Comparison of ENCODE assay signal across 15 cellular contexts in genomic region chrX:19728915-19729314, GRCh38.
DNase-seq lines count a peak whose midpoint lies in the region; ATAC-seq and TF ChIP-seq lines count a peak whose summit lies in the region.
"Had no signal": no experiment of that assay in that cellular context is flagged by ENCODE, and none has a peak within 500 bp of the region (broad histone marks: within the 10 kb centered on the region; RNA-seq: fewer than 3 reads in every experiment).

No MANE protein-coding gene starts in this region.

- no peak overlapping the region for H3K4me3 ChIP-seq in neutrophil (ENCODE audit: low read depth in 1 of 2, low read length in 1 of 2)
- H3K4me3 ChIP-seq: lower lobe of right lung had no signal

- H3K36me3 Mint-ChIP-seq in activated CD8-positive, alpha-beta T cell treated with anti-CD3 and anti-CD28 coated beads for 36 hours (ENCODE audit: low read depth), result peaks cover 8% of the 10 kb centered on the region
- H3K36me3 Mint-ChIP-seq in type B pancreatic cell (no peaks in the 10 kb centered on the region), HFFc6 (ENCODE audit: low read depth) (no peaks in the 10 kb centered on the region)

- no peaks in the 10 kb centered on the region for H3K9me3 Mint-ChIP-seq in activated CD8-positive, alpha-beta T cell treated with anti-CD3 and anti-CD28 coated beads for 36 hours
- H3K9me3 Mint-ChIP-seq in type B pancreatic cell, result peaks cover 4% of the 10 kb centered on the region
- no peaks in the 10 kb centered on the region for H3K9me3 Mint-ChIP-seq in HFFc6
- H3K9me3 Mint-ChIP-seq: activated B cell treated with CpG ODN at 0.5 μM for 24 hours had no signal

- no peak overlapping the region for H3K4me3 Mint-ChIP-seq in activated CD8-positive, alpha-beta T cell treated with anti-CD3 and anti-CD28 coated beads for 36 hours
- H3K4me3 Mint-ChIP-seq in type B pancreatic cell, result no peak overlapping the region
- H3K4me3 Mint-ChIP-seq in HFFc6, result no peak overlapping the region
- H3K4me3 Mint-ChIP-seq: activated B cell treated with CpG ODN at 0.5 μM for 24 hours had no signal

- POLR2A ChIA-PET in activated CD8-positive, alpha-beta T cell treated with anti-CD3 and anti-CD28 coated beads for 36 hours (lab: Charles Lee), result interaction anchor here (0.6 to 1.9 kb wide), 2 partner anchors 10 to 180 kb away, joined by 3 to 4 read pairs; no protein-coding TSS in a partner anchor

- H3K27ac ChIP-seq in neutrophil, result peak overlapping the region; percentile 96
- H3K27ac ChIP-seq: lower lobe of right lung had no signal

- peaks cover 65% of the 10 kb centered on the region for H3K4me1 Mint-ChIP-seq in activated CD8-positive, alpha-beta T cell treated with anti-CD3 and anti-CD28 coated beads for 36 hours (ENCODE audit: low read depth)
- H3K4me1 Mint-ChIP-seq in type B pancreatic cell (ENCODE audit: unreplicated experiment), result no peaks in the 10 kb centered on the region
- H3K4me1 Mint-ChIP-seq in HFFc6 (ENCODE audit: low read depth), result peaks cover 5% of the 10 kb centered on the region; the same call in 1 of the 2 replicates

- CTCF ChIA-PET in activated CD8-positive, alpha-beta T cell treated with anti-CD3 and anti-CD28 coated beads for 36 hours (lab: Charles Lee), result interaction anchor here (1.8 kb wide), 1 partner anchor 18 kb away, joined by 5 read pairs; no protein-coding TSS in a partner anchor

- no peak for TF ChIP-seq CTCF in activated CD8-positive, alpha-beta T cell treated with anti-CD3 and anti-CD28 coated beads for 36 hours (IDR thresholded peaks at IDR 0.05)
- TF ChIP-seq CTCF in neutrophil (IDR thresholded peaks at IDR 0.05) (no peak), type B pancreatic cell (conservative IDR thresholded peaks at IDR 0.05) (no peak), HFFc6 (IDR thresholded peaks at IDR 0.05) (no peak)

- H3K36me3 ChIP-seq in neutrophil, result no peaks in the 10 kb centered on the region
- H3K36me3 ChIP-seq: lower lobe of right lung had no signal

- ATAC-seq in HG02642 (IDR thresholded peaks at IDR 0.05; ENCODE audit: poor library complexity, unreplicated experiment), result peak; percentile 54
- ATAC-seq in activated CD8-positive, alpha-beta T cell treated with anti-CD3 and anti-CD28 coated beads for 36 hours, result no peak
- ATAC-seq: lower lobe of right lung had no signal

- no peaks in the 10 kb centered on the region for H3K27me3 Mint-ChIP-seq in activated CD8-positive, alpha-beta T cell treated with anti-CD3 and anti-CD28 coated beads for 36 hours
- H3K27me3 Mint-ChIP-seq in type B pancreatic cell, result peaks cover 5% of the 10 kb centered on the region
- no peaks in the 10 kb centered on the region for H3K27me3 Mint-ChIP-seq in HFFc6 (ENCODE audit: insufficient read depth)
- H3K27me3 Mint-ChIP-seq: activated B cell treated with CpG ODN at 0.5 μM for 24 hours had no signal

- peak; percentile 8 for DNase-seq in NK-92 treated with Interleukin-12 subunit alpha and Interleukin-12 subunit beta, amount 100 ng/mL, for 24 hours (lab: John Stamatoyannopoulos, UW)
- DNase-seq in NK-92 (lab: John Stamatoyannopoulos, UW; ENCODE audit: unreplicated experiment) (no peak), type B pancreatic cell (ENCODE audit: extremely low spot score, unreplicated experiment) (no peak), HFFc6 (no peak)
- peak; percentile 12 for DNase-seq in activated CD8-positive, alpha-beta T cell treated with anti-CD3 and anti-CD28 coated beads for 36 hours
- no peak for DNase-seq in activated CD4-positive, CD25-positive, alpha-beta regulatory T cell treated with anti-CD3 and anti-CD28 coated beads, Interleukin-2, amount 50 U/mL, for 72 hours
- DNase-seq: 8988T; activated B cell treated with CpG ODN at 0.5 μM for 24 hours; Caco-2; central memory CD4-positive, alpha-beta T cell; lower lobe of right lung; NCI-H187 treated with DMSO at 0.1 percent for 48 hours; occipital lobe had no signal

- peak overlapping the region; percentile 34 for H3K27ac Mint-ChIP-seq in activated CD8-positive, alpha-beta T cell treated with anti-CD3 and anti-CD28 coated beads for 36 hours
- H3K27ac Mint-ChIP-seq in type B pancreatic cell (no peak overlapping the region), HFFc6 (no peak overlapping the region)
- H3K27ac Mint-ChIP-seq: activated B cell treated with CpG ODN at 0.5 μM for 24 hours had no signal

- H3K9me3 ChIP-seq in neutrophil, result no peaks in the 10 kb centered on the region
- H3K9me3 ChIP-seq: Caco-2, lower lobe of right lung had no signal

- no peaks in the 10 kb centered on the region for H3K27me3 ChIP-seq in neutrophil

- peaks cover 70 to 74% of the 10 kb centered on the region in 2 experiments for H3K4me1 ChIP-seq in neutrophil (ENCODE audit: control insufficient read depth in 1 of 2, insufficient read depth in 1 of 2, low read depth in 1 of 2, low read length in 1 of 2)
- H3K4me1 ChIP-seq: Caco-2 had no signal

- intact Hi-C loops in activated CD8-positive, alpha-beta T cell treated with anti-CD3 and anti-CD28 coated beads for 36 hours (cut with micrococcal nuclease), result no loop called here

Comparison
In these comparisons a context has a peak if more than half of its experiments do, and no peak if none do; other contexts are left out.
1. DNase-seq: peak in NK-92 treated with Interleukin-12 subunit alpha and Interleukin-12 subunit beta, amount 100 ng/mL, for 24 hours (single experiment) and activated CD8-positive, alpha-beta T cell treated with anti-CD3 and anti-CD28 coated beads for 36 hours (single experiment); none in NK-92 (single experiment), type B pancreatic cell (single experiment), activated CD4-positive, CD25-positive, alpha-beta regulatory T cell treated with anti-CD3 and anti-CD28 coated beads, Interleukin-2, amount 50 U/mL, for 72 hours (single experiment) and HFFc6 (single experiment).